Comparison of ENCODE assay signal across 8 cellular contexts in the genomic region with DNA sequence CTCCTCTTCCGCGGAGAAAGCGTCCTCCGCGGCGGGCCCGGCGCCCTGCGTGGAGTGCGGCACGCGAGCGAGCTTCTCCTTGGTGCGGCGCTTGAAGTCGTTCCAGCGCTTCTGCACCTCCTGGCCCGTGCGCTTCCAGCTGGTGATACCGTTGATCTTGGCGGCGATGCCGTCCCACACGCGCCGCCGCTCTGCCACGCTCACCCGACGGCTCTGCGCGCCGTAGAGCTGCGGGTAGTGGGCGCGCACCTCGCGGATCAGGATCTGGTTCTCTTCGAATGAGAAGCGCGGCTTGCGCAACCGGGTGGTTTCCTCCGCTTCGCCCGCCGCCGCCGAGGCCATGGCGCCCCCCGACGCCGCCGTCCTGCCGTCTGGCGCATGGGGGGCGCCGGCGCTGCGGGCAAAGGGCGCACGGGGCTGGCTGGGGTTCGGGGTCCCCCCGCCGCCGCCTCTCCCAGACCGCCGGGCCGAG. TPM values are rescaled to one million over a fixed set of nuclear protein-coding genes. Genes with fewer than 3 reads are reported as not detected.
DNase-seq lines count a peak whose midpoint lies in the region; ATAC-seq, FAIRE-seq and TF ChIP-seq lines count a peak whose summit lies in the region.

No MANE protein-coding gene starts in this region.

- DNase-seq in A549 (ENCODE audit: low read depth in 1 of 2, low spot score in 1 of 2), result no peak
- peak; percentile 35 for DNase-seq in GM23338 (ENCODE audit: low spot score)
- peak; percentile 65 for DNase-seq in activated CD4-positive, alpha-beta memory T cell treated with anti-CD3 and anti-CD28 coated beads for 36 hours
- peak; percentile 46 to 50 for DNase-seq in fibroblast of lung (ENCODE audit: low read depth in 2 of 2)
- peak; percentile 78 for DNase-seq in osteoblast (ENCODE audit: insufficient read length, low spot score, missing footprints)
- DNase-seq in RKO (ENCODE audit: low spot score), result no peak

- no peak for TF ChIP-seq RAD21 in A549 (conservative IDR thresholded peaks at IDR 0.05 in 1 of 2, IDR thresholded peaks at IDR 0.05 in 1 of 2)

- peaks cover 21% of the 10 kb centered on the region; the same call in 1 of the 2 replicates for H3F3A ChIP-seq in GM23338 (replicated peaks; ENCODE audit: low read depth)

- peak overlapping the region; percentile 97 for H3K4me2 ChIP-seq in A549
- H3K4me2 ChIP-seq in GM23338, result peak overlapping the region; percentile 87
- H3K4me2 ChIP-seq in fibroblast of lung (ENCODE audit: extremely low read depth, insufficient read depth, low read length), result peak overlapping the region; percentile 44
- H3K4me2 ChIP-seq in osteoblast (ENCODE audit: insufficient read depth, low read length), result peak overlapping the region; percentile 95

- no peak for TF ChIP-seq EP300 in A549 (IDR thresholded peaks at IDR 0.05)

- H3K36me3 Mint-ChIP-seq in GM23338 (ENCODE audit: low read depth), result peaks cover 19% of the 10 kb centered on the region
- peaks cover 10% of the 10 kb centered on the region for H3K36me3 Mint-ChIP-seq in activated CD4-positive, alpha-beta memory T cell treated with anti-CD3 and anti-CD28 coated beads for 36 hours

- no peaks in the 10 kb centered on the region for H3K9me2 ChIP-seq in GM23338 (ENCODE audit: insufficient read depth)

- H3K4me1 Mint-ChIP-seq in GM23338, result peaks cover 9% of the 10 kb centered on the region
- H3K4me1 Mint-ChIP-seq in activated CD4-positive, alpha-beta memory T cell treated with anti-CD3 and anti-CD28 coated beads for 36 hours (ENCODE audit: low read depth), result peaks cover 7% of the 10 kb centered on the region

- peak overlapping the region; percentile 78 for H3K4me3 ChIP-seq in A549
- H3K4me3 ChIP-seq in GM23338, result peak overlapping the region; percentile 86
- peak overlapping the region; percentile 29 to 88 (median 60) for H3K4me3 ChIP-seq in fibroblast of lung (replicated peaks in 1 of 4; ENCODE audit: control extremely low read depth in 1 of 4, insufficient read depth in 1 of 4, low read depth in 3 of 4, low read length in 4 of 4)
- peak overlapping the region; percentile 82 for H3K4me3 ChIP-seq in osteoblast (ENCODE audit: insufficient read depth, low read length)

- H4K20me1 ChIP-seq in GM23338 (replicated peaks; ENCODE audit: insufficient read depth), result no peaks in the 10 kb centered on the region; the same call in none of the 2 replicates
- no peaks in the 10 kb centered on the region for H4K20me1 ChIP-seq in fibroblast of lung (ENCODE audit: control insufficient read depth, extremely low read depth, insufficient read depth, low read length)
- peaks cover 12% of the 10 kb centered on the region for H4K20me1 ChIP-seq in osteoblast (ENCODE audit: insufficient read depth, low read length)

- no peaks in the 10 kb centered on the region for H3K9me3 ChIP-seq in A549
- no peaks in the 10 kb centered on the region for H3K9me3 ChIP-seq in fibroblast of lung (ENCODE audit: control insufficient read depth, insufficient read depth, low read depth, low read length)
- H3K9me3 ChIP-seq in osteoblast (ENCODE audit: low read depth, low read length), result no peaks in the 10 kb centered on the region

- peak overlapping the region; percentile 89 to 93 for H3K27ac ChIP-seq in A549
- no peak overlapping the region for H3K27ac ChIP-seq in GM23338 (ENCODE audit: low read depth)
- H3K27ac ChIP-seq in fibroblast of lung (ENCODE audit: insufficient read depth, low read length), result no peak overlapping the region
- no peak overlapping the region for H3K27ac ChIP-seq in osteoblast (ENCODE audit: low read depth, low read length)

- no peak for ATAC-seq in A549
- peak; percentile 6 for ATAC-seq in GM23338
- ATAC-seq in HG03025 (IDR thresholded peaks at IDR 0.05; ENCODE audit: low FRiP score, unreplicated experiment), result no peak
- no peak for ATAC-seq in HG03521 (IDR thresholded peaks at IDR 0.05; ENCODE audit: unreplicated experiment)

- intact Hi-C loops in activated CD4-positive, alpha-beta memory T cell treated with anti-CD3 and anti-CD28 coated beads for 36 hours (cut with micrococcal nuclease), result no loop called here

- H3K27me3 Mint-ChIP-seq in GM23338 (ENCODE audit: insufficient read depth, low read depth, poor library complexity), result peaks cover 20% of the 10 kb centered on the region
- no peaks in the 10 kb centered on the region for H3K27me3 Mint-ChIP-seq in activated CD4-positive, alpha-beta memory T cell treated with anti-CD3 and anti-CD28 coated beads for 36 hours

- no peaks in the 10 kb centered on the region for H3K36me3 ChIP-seq in GM23338 (ENCODE audit: insufficient read depth)
- H3K36me3 ChIP-seq in fibroblast of lung (ENCODE audit: control insufficient read depth, insufficient read depth, low read length), result peaks cover 3% of the 10 kb centered on the region
- peaks cover 9% of the 10 kb centered on the region for H3K36me3 ChIP-seq in osteoblast (ENCODE audit: insufficient read depth, low read length)

- TF ChIP-seq CTCF in A549 (IDR thresholded peaks at IDR 0.05) (no peak), GM23338 (conservative IDR thresholded peaks at IDR 0.05; ENCODE audit: low read depth in 2 of 2) (no peak), fibroblast of lung (conservative IDR thresholded peaks at IDR 0.05 in 1 of 2, IDR thresholded peaks at IDR 0.05 in 1 of 2; ENCODE audit: low read depth in 1 of 2, low read length in 2 of 2) (no peak), osteoblast (IDR thresholded peaks at IDR 0.05; ENCODE audit: extremely low read depth, low read depth, low read length) (no peak)

- CTCF ChIA-PET in A549 (lab: Yijun Ruan, JAX), result interaction anchor here (1.1 to 5.2 kb wide), 11 partner anchors 9 to 176 kb away, joined by 3 to 29 read pairs (median 10); a partner anchor contains a TSS
- CTCF ChIA-PET in activated CD4-positive, alpha-beta memory T cell treated with anti-CD3 and anti-CD28 coated beads for 36 hours (lab: Charles Lee), result interaction anchor here (1.2 to 3.7 kb wide), 4 partner anchors 9 to 22 kb away, joined by 3 to 28 read pairs (median 6); a partner anchor contains a TSS

- FAIRE-seq in A549 (lab: Jason Lieb, UNC), result no peak

- TF ChIP-seq POLR2A in A549 (IDR thresholded peaks at IDR 0.05; ENCODE audit: low read length), result no peak

- H3K9me3 Mint-ChIP-seq in GM23338, result no peaks in the 10 kb centered on the region
- H3K9me3 Mint-ChIP-seq in activated CD4-positive, alpha-beta memory T cell treated with anti-CD3 and anti-CD28 coated beads for 36 hours, result no peaks in the 10 kb centered on the region

- 85% methylated on average over 45 of the region's 69 CpGs for WGBS in A549 (ENCODE audit: missing lambda C conversion rate)

- peak overlapping the region; percentile 7 for H3K9ac ChIP-seq in fibroblast of lung (ENCODE audit: insufficient read depth, low read length)

- H3K4me3 Mint-ChIP-seq in GM23338, result peak overlapping the region; percentile 68; the same call in 2 of the 3 replicates
- H3K4me3 Mint-ChIP-seq in activated CD4-positive, alpha-beta memory T cell treated with anti-CD3 and anti-CD28 coated beads for 36 hours, result peak overlapping the region; percentile 50

- no peaks in the 10 kb centered on the region for H3K79me2 ChIP-seq in GM23338 (replicated peaks; ENCODE audit: insufficient read depth)
- no peaks in the 10 kb centered on the region for H3K79me2 ChIP-seq in fibroblast of lung (ENCODE audit: control insufficient read depth, insufficient read depth, low read length)
- peaks cover 10% of the 10 kb centered on the region for H3K79me2 ChIP-seq in osteoblast (ENCODE audit: insufficient read depth, low read length)

- POLR2A ChIA-PET in A549 (lab: Yijun Ruan, JAX), result interaction anchor here (1.8 kb wide), 1 partner anchor 51 kb away, joined by 9 read pairs; no protein-coding TSS in a partner anchor
- POLR2A ChIA-PET in activated CD4-positive, alpha-beta memory T cell treated with anti-CD3 and anti-CD28 coated beads for 36 hours (lab: Charles Lee), result interaction anchor here (0.6 to 3.7 kb wide), 3 partner anchors 15 to 128 kb away, joined by 3 to 25 read pairs (median 3); a partner anchor contains a TSS

- H2AFZ ChIP-seq in GM23338 (peak overlapping the region; percentile 90), fibroblast of lung (ENCODE audit: low read length) (peak overlapping the region; percentile 30), osteoblast (ENCODE audit: low read length) (peak overlapping the region; percentile 29)

- no peak overlapping the region for H3K27ac Mint-ChIP-seq in GM23338
- no peak overlapping the region for H3K27ac Mint-ChIP-seq in activated CD4-positive, alpha-beta memory T cell treated with anti-CD3 and anti-CD28 coated beads for 36 hours

- peaks cover 17% of the 10 kb centered on the region for H3K4me1 ChIP-seq in A549
- H3K4me1 ChIP-seq in GM23338 (ENCODE audit: insufficient read depth), result peaks cover 6% of the 10 kb centered on the region; the same call in 1 of the 2 replicates
- H3K4me1 ChIP-seq in fibroblast of lung (ENCODE audit: control insufficient read depth, extremely low read depth, insufficient read depth, low read length), result peaks cover 4% of the 10 kb centered on the region
- H3K4me1 ChIP-seq in osteoblast (ENCODE audit: insufficient read depth, low read length), result peaks cover 5% of the 10 kb centered on the region

- H3K27me3 ChIP-seq in GM23338 (ENCODE audit: insufficient read depth) (peaks cover 23% of the 10 kb centered on the region), fibroblast of lung (ENCODE audit: control insufficient read depth, insufficient read depth, low read length) (no peaks in the 10 kb centered on the region), osteoblast (ENCODE audit: insufficient read depth, low read length) (no peaks in the 10 kb centered on the region)

RNA-seq across cellular contexts. Expression of a gene that starts 0.9 kb away (rescaled TPM):
- polyA plus RNA-seq in A549 (2011; rRNA removed) (2.1 and 3.4 TPM in 2 replicates), A549 (2017; fragmentation: RNase III; extraction: RNeasy Plus Mini Kit Qiagen cat#74134 plus additional on column Dnase treatment) (7.9 to 10.6 TPM (median 10.5 TPM) in 3 replicates), GM23338 (2016; fragmentation: Nextera tagmentation; extraction: Ambion mirVana) (2.7 and 3.0 TPM in 2 replicates), fibroblast of lung (0.81 and 1.1 TPM in 2 replicates)
- 6.2 and 8.9 TPM in 2 replicates for polyA plus RNA-seq in A549 (2012; cell fraction: cytosol; rRNA removed)
- polyA plus RNA-seq in A549 (2012; cell fraction: nucleus; rRNA removed), result 10.0 and 12.8 TPM in 2 replicates
- polyA minus RNA-seq in A549 (2011; rRNA and poly(A)+ RNA removed), result 1.6 and 2.8 TPM in 2 replicates
- total RNA-seq in GM23338 (2014; rRNA removed; shearing (Covaris generic)), result 6.9 and 7.9 TPM in 2 replicates
- 1 to 10 TPM; 6.8 to 6.9 TPM for total RNA-seq in activated CD4-positive, alpha-beta memory T cell treated with anti-CD3 and anti-CD28 coated beads for 36 hours
- total RNA-seq in fibroblast of lung (1.3 TPM in 2 replicates), osteoblast (2.1 and 3.3 TPM in 2 replicates)
- polyA plus RNA-seq in fibroblast of lung (2012), result 4.0 and 5.1 TPM in 2 replicates
- 2.2 and 3.0 TPM in 2 replicates for polyA minus RNA-seq in fibroblast of lung (ENCODE audit: low replicate concordance)

RNA-seq across cellular contexts. Expression of a gene that starts 13.1 kb away (rescaled TPM):
- polyA plus RNA-seq in A549 (2011; rRNA removed) (not detected in 2 replicates), A549 (2017; fragmentation: RNase III; extraction: RNeasy Plus Mini Kit Qiagen cat#74134 plus additional on column Dnase treatment) (not detected in 3 replicates), GM23338 (2016; fragmentation: Nextera tagmentation; extraction: Ambion mirVana) (0.11 TPM in 1 of 2 replicates, not detected in the other), fibroblast of lung (not detected in 2 replicates)
- not detected in 2 replicates for polyA plus RNA-seq in A549 (2012; cell fraction: cytosol; rRNA removed)
- polyA plus RNA-seq in A549 (2012; cell fraction: nucleus; rRNA removed), result not detected in 2 replicates
- polyA minus RNA-seq in A549 (2011; rRNA and poly(A)+ RNA removed), result not detected in 2 replicates
- 0.14 TPM in 1 of 2 replicates, not detected in the other for total RNA-seq in GM23338 (2014; rRNA removed; shearing (Covaris generic))
- total RNA-seq in activated CD4-positive, alpha-beta memory T cell treated with anti-CD3 and anti-CD28 coated beads for 36 hours, result not detected
- total RNA-seq in fibroblast of lung (not detected in 2 replicates), osteoblast (not detected in 2 replicates)
- polyA plus RNA-seq in fibroblast of lung (2012), result not detected in 2 replicates
- polyA minus RNA-seq in fibroblast of lung (ENCODE audit: low replicate concordance), result not detected in 2 replicates

RNA-seq across cellular contexts. Expression of a gene that starts 15.5 kb away (rescaled TPM):
- polyA plus RNA-seq in A549 (2011; rRNA removed) (9.5 and 10.9 TPM in 2 replicates), A549 (2017; fragmentation: RNase III; extraction: RNeasy Plus Mini Kit Qiagen cat#74134 plus additional on column Dnase treatment) (20.1 to 23.1 TPM (median 21.3 TPM) in 3 replicates), GM23338 (2016; fragmentation: Nextera tagmentation; extraction: Ambion mirVana) (9.7 and 10.4 TPM in 2 replicates), fibroblast of lung (3.6 and 4.0 TPM in 2 replicates)
- polyA plus RNA-seq in A549 (2012; cell fraction: cytosol; rRNA removed), result 17.2 and 27.7 TPM in 2 replicates
- polyA plus RNA-seq in A549 (2012; cell fraction: nucleus; rRNA removed), result 17.1 and 29.4 TPM in 2 replicates
- 10.2 and 13.7 TPM in 2 replicates for polyA minus RNA-seq in A549 (2011; rRNA and poly(A)+ RNA removed)
- total RNA-seq in GM23338 (2014; rRNA removed; shearing (Covaris generic)), result 36.0 and 41.6 TPM in 2 replicates
- total RNA-seq in activated CD4-positive, alpha-beta memory T cell treated with anti-CD3 and anti-CD28 coated beads for 36 hours, result 10 to 100 TPM; 14.2 to 14.7 TPM
- total RNA-seq in fibroblast of lung (22.9 and 23.1 TPM in 2 replicates), osteoblast (28.6 and 35.8 TPM in 2 replicates)
- polyA plus RNA-seq in fibroblast of lung (2012), result 10.6 and 12.5 TPM in 2 replicates
- 6.4 and 6.8 TPM in 2 replicates for polyA minus RNA-seq in fibroblast of lung (ENCODE audit: low replicate concordance)

RNA-seq across cellular contexts. Expression of a gene that starts 37.3 kb away (rescaled TPM):
- polyA plus RNA-seq in A549 (2011; rRNA removed) (5.3 and 6.5 TPM in 2 replicates), A549 (2017; fragmentation: RNase III; extraction: RNeasy Plus Mini Kit Qiagen cat#74134 plus additional on column Dnase treatment) (1.2 to 1.6 TPM (median 1.3 TPM) in 3 replicates), GM23338 (2016; fragmentation: Nextera tagmentation; extraction: Ambion mirVana) (11.1 and 11.7 TPM in 2 replicates), fibroblast of lung (not detected in 2 replicates)
- polyA plus RNA-seq in A549 (2012; cell fraction: cytosol; rRNA removed), result 0.90 and 0.98 TPM in 2 replicates
- 0.74 and 0.77 TPM in 2 replicates for polyA plus RNA-seq in A549 (2012; cell fraction: nucleus; rRNA removed)
- polyA minus RNA-seq in A549 (2011; rRNA and poly(A)+ RNA removed), result 6.0 and 6.6 TPM in 2 replicates
- 15.1 and 17.5 TPM in 2 replicates for total RNA-seq in GM23338 (2014; rRNA removed; shearing (Covaris generic))
- total RNA-seq in activated CD4-positive, alpha-beta memory T cell treated with anti-CD3 and anti-CD28 coated beads for 36 hours, result under 1 TPM; 0.29 to 0.48 TPM
- total RNA-seq in fibroblast of lung (not detected in 2 replicates), osteoblast (not detected in 2 replicates)
- not detected in 2 replicates for polyA plus RNA-seq in fibroblast of lung (2012)
- polyA minus RNA-seq in fibroblast of lung (ENCODE audit: low replicate concordance), result 0.43 TPM in 1 of 2 replicates, not detected in the other

RNA-seq across cellular contexts. Expression of a gene that starts 38.5 kb away (rescaled TPM):
- 92.6 and 105 TPM in 2 replicates for polyA plus RNA-seq in A549 (2011; rRNA removed)
- polyA plus RNA-seq in A549 (2012; cell fraction: cytosol; rRNA removed), result 102 and 122 TPM in 2 replicates
- polyA plus RNA-seq in A549 (2012; cell fraction: nucleus; rRNA removed), result 262 and 328 TPM in 2 replicates
- 57.8 to 61.9 TPM (median 58.1 TPM) in 3 replicates for polyA plus RNA-seq in A549 (2017; fragmentation: RNase III; extraction: RNeasy Plus Mini Kit Qiagen cat#74134 plus additional on column Dnase treatment)
- 125 and 128 TPM in 2 replicates for polyA minus RNA-seq in A549 (2011; rRNA and poly(A)+ RNA removed)
- total RNA-seq in GM23338 (2014; rRNA removed; shearing (Covaris generic)), result 64.0 and 82.1 TPM in 2 replicates
- polyA plus RNA-seq in GM23338 (2016; fragmentation: Nextera tagmentation; extraction: Ambion mirVana), result 33.9 and 36.8 TPM in 2 replicates
- 10 to 100 TPM; 87.8 to 91.6 TPM for total RNA-seq in activated CD4-positive, alpha-beta memory T cell treated with anti-CD3 and anti-CD28 coated beads for 36 hours
- total RNA-seq in fibroblast of lung, result 22.3 and 32.2 TPM in 2 replicates
- polyA plus RNA-seq in fibroblast of lung, result 48.2 and 48.3 TPM in 2 replicates
- 41.5 and 41.9 TPM in 2 replicates for polyA plus RNA-seq in fibroblast of lung (2012)
- 189 and 210 TPM in 2 replicates for polyA minus RNA-seq in fibroblast of lung (ENCODE audit: low replicate concordance)
- 30.6 and 42.0 TPM in 2 replicates for total RNA-seq in osteoblast

Comparison
In these comparisons a context has a peak if more than half of its experiments do, and no peak if none do; other contexts are left out.
1. DNase-seq: peak in GM23338 (single experiment), activated CD4-positive, alpha-beta memory T cell treated with anti-CD3 and anti-CD28 coated beads for 36 hours (single experiment), fibroblast of lung (2 of 2) and osteoblast (single experiment); none in A549 (0 of 2) and RKO (single experiment).
2. H3K27ac ChIP-seq: peak in A549 (2 of 2); none in GM23338 (single experiment), fibroblast of lung (single experiment) and osteoblast (single experiment).
3. H3K4me2 ChIP-seq: peak in every context shown above with its lines; median percentile 97 in A549; 95 in osteoblast; 87 in GM23338; 44 in fibroblast of lung.
4. H2AFZ ChIP-seq: peak in every context shown above with its lines; median percentile 90 in GM23338; 30 in fibroblast of lung; 29 in osteoblast.
5. Peak in every context shown above with its lines, with median percentiles within 50 percentile points of each other: H3K4me3 ChIP-seq.